In the genomic region with DNA sequence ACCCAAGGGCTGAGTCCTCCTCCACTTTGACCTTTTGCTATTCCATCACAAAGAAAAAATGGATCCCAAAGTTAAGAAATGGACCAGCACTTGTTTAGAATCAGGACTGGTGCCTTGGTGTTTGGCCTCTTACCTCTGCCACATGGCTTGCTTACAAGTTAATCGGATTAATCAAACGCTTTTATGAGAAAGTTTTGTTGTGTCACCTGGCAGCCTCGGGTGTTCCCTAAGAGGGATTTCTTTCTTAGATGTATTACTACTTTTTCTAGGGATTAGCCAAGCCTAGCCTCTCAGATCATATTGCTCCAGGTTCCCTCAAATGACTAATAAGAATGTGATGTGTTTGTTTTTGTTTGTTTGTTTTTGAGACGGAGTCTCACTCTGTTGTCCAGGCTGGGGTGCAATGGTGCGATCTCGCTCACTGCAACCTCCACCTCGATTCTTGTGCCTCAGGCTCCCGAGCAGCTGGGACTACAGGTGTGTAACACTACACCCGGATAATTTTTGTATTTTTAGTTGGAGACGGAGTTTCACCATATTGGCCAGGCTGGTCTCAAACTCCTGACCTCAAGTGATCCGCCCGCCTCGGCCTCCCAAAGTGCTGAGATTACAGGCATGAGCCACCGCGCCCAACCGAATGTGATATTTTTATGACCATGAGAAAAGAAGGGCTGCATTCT, we compare ENCODE assay signal across 9 cellular contexts. TPM values are rescaled to one million over a fixed set of nuclear protein-coding genes. Genes with fewer than 3 reads are reported as not detected.
DNase-seq lines count a peak whose midpoint lies in the region; ATAC-seq, FAIRE-seq and TF ChIP-seq lines count a peak whose summit lies in the region.
"Had no signal": no experiment of that assay in that cellular context is flagged by ENCODE, and none has a peak within 500 bp of the region (broad histone marks: within the 10 kb centered on the region; RNA-seq: fewer than 3 reads in every experiment).

No MANE protein-coding gene starts in this region.

- H3K27ac ChIP-seq in kidney (ENCODE audit: low read depth in 2 of 2, low read length in 2 of 2) (peak overlapping the region in 1 of 2 donors; percentile 96), suprapubic skin (peak overlapping the region; percentile 94)

- TF ChIP-seq POLR2A in suprapubic skin (IDR thresholded peaks at IDR 0.05), result no peak

- ATAC-seq in activated naive CD8-positive, alpha-beta T cell treated with anti-CD3 and anti-CD28 coated beads, Interleukin-2, amount 10 ng/mL, durations not matched to agents 7 days and 5 days (ENCODE audit: low read depth), result no peak
- ATAC-seq in HG03439 (IDR thresholded peaks at IDR 0.05; ENCODE audit: unreplicated experiment) (no peak), GM19324 (IDR thresholded peaks at IDR 0.05; ENCODE audit: low FRiP score, unreplicated experiment) (no peak)

- TF ChIP-seq EP300 in suprapubic skin (IDR thresholded peaks at IDR 0.05), result no peak

- POLR2A ChIA-PET in activated naive CD8-positive, alpha-beta T cell treated with anti-CD3 and anti-CD28 coated beads, Interleukin-2, amount 10 ng/mL, durations not matched to agents 7 days and 5 days (lab: Charles Lee), result interaction anchor here (0.7 to 3.6 kb wide), 8 partner anchors 8 to 1355 kb away, joined by 3 to 24 read pairs (median 4); no protein-coding TSS in a partner anchor

- H3K36me3 ChIP-seq in kidney (ENCODE audit: control insufficient read depth in 1 of 2, insufficient read depth in 2 of 2, low read length in 2 of 2) (peaks cover 0 to 4% of the 10 kb centered on the region in 2 donors), suprapubic skin (no peaks in the 10 kb centered on the region)

- H3K9me3 Mint-ChIP-seq in T-helper 1 cell treated with Interleukin-12 subunit alpha and Interleukin-12 subunit beta and Interleukin-4 antibody, amounts not matched to agents 30 μg/mL and 1 μg/mL, for 36 hours, result no peaks in the 10 kb centered on the region
- H3K9me3 Mint-ChIP-seq in activated naive CD8-positive, alpha-beta T cell treated with anti-CD3 and anti-CD28 coated beads, Interleukin-2, amount 10 ng/mL, durations not matched to agents 7 days and 5 days, result no peaks in the 10 kb centered on the region

- peak overlapping the region; percentile 98 for H3K27ac Mint-ChIP-seq in T-helper 1 cell treated with Interleukin-12 subunit alpha and Interleukin-12 subunit beta and Interleukin-4 antibody, amounts not matched to agents 30 μg/mL and 1 μg/mL, for 36 hours
- H3K27ac Mint-ChIP-seq in activated naive CD8-positive, alpha-beta T cell treated with anti-CD3 and anti-CD28 coated beads, Interleukin-2, amount 10 ng/mL, durations not matched to agents 7 days and 5 days, result peak overlapping the region; percentile 97

- TF ChIP-seq CTCF in kidney (IDR thresholded peaks at IDR 0.05; ENCODE audit: borderline replicate concordance, extremely low read depth, insufficient read depth) (no peak), suprapubic skin (IDR thresholded peaks at IDR 0.05) (no peak)

- no peaks in the 10 kb centered on the region for H3K27me3 ChIP-seq in suprapubic skin

- DNase-seq in T-helper 1 cell (no peak), kidney (no peak), suprapubic skin (ENCODE audit: low spot score in 2 of 2) (no peak), NCI-H1417 (lab: John Stamatoyannopoulos, UW) (no peak)
- no peak for DNase-seq in activated naive CD8-positive, alpha-beta T cell treated with anti-CD3 and anti-CD28 coated beads, Interleukin-2, amount 10 ng/mL, durations not matched to agents 7 days and 5 days

- intact Hi-C loops in kidney (cut with DNase I), result no loop called here

- H3K4me3 Mint-ChIP-seq in T-helper 1 cell treated with Interleukin-12 subunit alpha and Interleukin-12 subunit beta and Interleukin-4 antibody, amounts not matched to agents 30 μg/mL and 1 μg/mL, for 36 hours, result peak overlapping the region; percentile 88
- peak overlapping the region; percentile 94 for H3K4me3 Mint-ChIP-seq in activated naive CD8-positive, alpha-beta T cell treated with anti-CD3 and anti-CD28 coated beads, Interleukin-2, amount 10 ng/mL, durations not matched to agents 7 days and 5 days

- H3K36me3 Mint-ChIP-seq in T-helper 1 cell treated with Interleukin-12 subunit alpha and Interleukin-12 subunit beta and Interleukin-4 antibody, amounts not matched to agents 30 μg/mL and 1 μg/mL, for 36 hours (ENCODE audit: low read depth), result peaks cover 34% of the 10 kb centered on the region
- H3K36me3 Mint-ChIP-seq in activated naive CD8-positive, alpha-beta T cell treated with anti-CD3 and anti-CD28 coated beads, Interleukin-2, amount 10 ng/mL, durations not matched to agents 7 days and 5 days, result peaks cover 14% of the 10 kb centered on the region

- peaks cover 9 to 14% of the 10 kb centered on the region in 2 donors for H3K4me1 ChIP-seq in kidney (ENCODE audit: control insufficient read depth in 1 of 2, insufficient read depth in 1 of 2, low read depth in 1 of 2, low read length in 2 of 2)
- peaks cover 35% of the 10 kb centered on the region for H3K4me1 ChIP-seq in suprapubic skin

- H3K9ac ChIP-seq in kidney (ENCODE audit: low read length in 2 of 2), result peak overlapping the region; percentile 66 to 88

- no peak for FAIRE-seq in kidney (lab: Jason Lieb, UNC)
- FAIRE-seq: G401.6 had no signal

- H3K4me3 ChIP-seq in kidney (ENCODE audit: low read length in 2 of 2), result peak overlapping the region; percentile 74 to 92
- H3K4me3 ChIP-seq in suprapubic skin, result peak overlapping the region; percentile 91

- H3K9me3 ChIP-seq in kidney (ENCODE audit: control insufficient read depth in 1 of 2, low read length in 2 of 2) (no peaks in the 10 kb centered on the region), suprapubic skin (no peaks in the 10 kb centered on the region)

- 66% methylated on average over 16 of the region's 16 CpGs for WGBS in suprapubic skin

- H3K27me3 Mint-ChIP-seq in T-helper 1 cell treated with Interleukin-12 subunit alpha and Interleukin-12 subunit beta and Interleukin-4 antibody, amounts not matched to agents 30 μg/mL and 1 μg/mL, for 36 hours (ENCODE audit: low read depth), result peaks cover 5% of the 10 kb centered on the region
- H3K27me3 Mint-ChIP-seq in activated naive CD8-positive, alpha-beta T cell treated with anti-CD3 and anti-CD28 coated beads, Interleukin-2, amount 10 ng/mL, durations not matched to agents 7 days and 5 days, result no peaks in the 10 kb centered on the region

- H3K4me1 Mint-ChIP-seq in T-helper 1 cell treated with Interleukin-12 subunit alpha and Interleukin-12 subunit beta and Interleukin-4 antibody, amounts not matched to agents 30 μg/mL and 1 μg/mL, for 36 hours (ENCODE audit: low read depth), result peaks cover 46% of the 10 kb centered on the region
- peaks cover 45% of the 10 kb centered on the region for H3K4me1 Mint-ChIP-seq in activated naive CD8-positive, alpha-beta T cell treated with anti-CD3 and anti-CD28 coated beads, Interleukin-2, amount 10 ng/mL, durations not matched to agents 7 days and 5 days

RNA-seq across cellular contexts. Expression of gene HMGN4, which starts 0.9 kb away (rescaled TPM):
- total RNA-seq in activated naive CD8-positive, alpha-beta T cell treated with anti-CD3 and anti-CD28 coated beads, Interleukin-2, amount 10 ng/mL, durations not matched to agents 7 days and 5 days, result 10 to 100 TPM; 83.1 to 86.4 TPM
- total RNA-seq in kidney (72.7 TPM), suprapubic skin (10 to 100 TPM; 25.2 to 48.5 (median 34.5) TPM)
- polyA plus RNA-seq in kidney (ENCODE audit: insufficient read depth, low read depth, low replicate concordance), result 49.3 TPM

RNA-seq across cellular contexts. Expression of gene BTN1A1, which starts 39.0 kb away (rescaled TPM):
- under 1 TPM in 1 of 2 experiments, not detected in 1; 0.11 TPM for total RNA-seq in activated naive CD8-positive, alpha-beta T cell treated with anti-CD3 and anti-CD28 coated beads, Interleukin-2, amount 10 ng/mL, durations not matched to agents 7 days and 5 days
- total RNA-seq in kidney (0.09 TPM), suprapubic skin (not detected)
- polyA plus RNA-seq in kidney (ENCODE audit: insufficient read depth, low read depth, low replicate concordance), result not detected

RNA-seq across cellular contexts. Expression of gene ABT1, which starts 57.7 kb away (rescaled TPM):
- 10 to 100 TPM; 28.3 to 31.7 TPM for total RNA-seq in activated naive CD8-positive, alpha-beta T cell treated with anti-CD3 and anti-CD28 coated beads, Interleukin-2, amount 10 ng/mL, durations not matched to agents 7 days and 5 days
- 14.0 TPM for total RNA-seq in kidney
- 11.3 TPM for polyA plus RNA-seq in kidney (ENCODE audit: insufficient read depth, low read depth, low replicate concordance)
- total RNA-seq in suprapubic skin, result 10 to 100 TPM; 17.4 to 30.0 (median 21.1) TPM
